17 cellular contexts compared by ENCODE assay signal in the genomic region with DNA sequence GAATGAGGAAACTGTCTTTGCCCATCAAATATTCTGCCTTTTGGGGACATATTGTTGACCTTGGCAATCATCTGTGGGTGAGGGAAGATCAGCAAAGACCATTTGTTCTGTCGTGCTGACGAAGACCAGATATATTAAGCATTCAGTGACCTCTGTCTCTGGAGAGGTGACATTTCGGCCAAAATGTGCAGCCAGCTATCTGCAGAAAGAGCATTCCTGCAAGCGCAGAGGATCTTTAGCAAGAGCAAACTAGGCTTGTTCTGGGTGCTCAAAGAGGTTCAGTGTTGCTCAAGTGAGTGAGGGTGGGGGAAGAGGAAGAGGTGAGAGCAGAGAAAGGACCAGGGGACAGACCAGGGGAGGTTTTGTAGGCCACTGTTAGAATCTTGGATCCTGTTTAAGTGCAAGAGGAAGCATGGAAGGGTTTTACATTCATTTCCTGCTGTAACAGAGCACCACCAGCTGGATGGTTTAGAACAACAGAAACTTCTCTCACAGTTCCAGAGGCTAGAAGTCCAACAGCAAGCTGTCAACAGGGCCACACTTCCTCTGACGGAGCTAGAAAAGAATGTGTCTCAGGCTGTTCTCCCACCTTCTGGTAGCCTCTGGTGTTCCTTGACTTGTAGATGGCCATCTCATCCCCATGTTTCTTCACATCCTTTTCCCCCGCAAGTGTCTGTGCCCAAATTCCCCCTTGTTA. TPM values are rescaled to one million over a fixed set of nuclear protein-coding genes. Genes with fewer than 3 reads are reported as not detected.
DNase-seq lines count a peak whose midpoint lies in the region; ATAC-seq and TF ChIP-seq lines count a peak whose summit lies in the region.
"Had no signal": no experiment of that assay in that cellular context is flagged by ENCODE, and none has a peak within 500 bp of the region (broad histone marks: within the 10 kb centered on the region; RNA-seq: fewer than 3 reads in every experiment).

No MANE protein-coding gene starts in this region.

- H4K20me1 ChIP-seq in PC-3 (ENCODE audit: low read length), result no peaks in the 10 kb centered on the region
- no peaks in the 10 kb centered on the region for H4K20me1 ChIP-seq in osteoblast (ENCODE audit: insufficient read depth, low read length)

- no peak overlapping the region for H3K9ac ChIP-seq in PC-3 (ENCODE audit: low read length)

- no peak for TF ChIP-seq EP300 in gastroesophageal sphincter (IDR thresholded peaks at IDR 0.05)

- H3K79me2 ChIP-seq in PC-3 (ENCODE audit: low read length) (no peaks in the 10 kb centered on the region), osteoblast (ENCODE audit: insufficient read depth, low read length) (no peaks in the 10 kb centered on the region)

- no peak overlapping the region for H3K4me3 ChIP-seq in PC-3 (ENCODE audit: low read length)
- no peak overlapping the region for H3K4me3 ChIP-seq in gastroesophageal sphincter
- H3K4me3 ChIP-seq in osteoblast (ENCODE audit: insufficient read depth, low read length), result no peak overlapping the region
- no peak overlapping the region for H3K4me3 ChIP-seq in effector memory CD4-positive, alpha-beta T cell (ENCODE audit: insufficient read depth, low read depth, low read length, poor library complexity, severe bottlenecking)
- H3K4me3 ChIP-seq: HAP-1 had no signal

- no peak overlapping the region for H3K27ac ChIP-seq in PC-3 (ENCODE audit: low read length)
- peak overlapping the region in 1 of 4 donors; percentile 10 for H3K27ac ChIP-seq in gastroesophageal sphincter
- H3K27ac ChIP-seq in osteoblast (ENCODE audit: low read depth, low read length), result no peak overlapping the region
- no peak overlapping the region for H3K27ac ChIP-seq in effector memory CD4-positive, alpha-beta T cell (ENCODE audit: insufficient read depth, low read length, poor library complexity, severe bottlenecking)

- H3K36me3 ChIP-seq in PC-3 (ENCODE audit: low read depth, low read length), result no peaks in the 10 kb centered on the region
- H3K36me3 ChIP-seq in gastroesophageal sphincter, result no peaks in the 10 kb centered on the region
- H3K36me3 ChIP-seq in osteoblast (ENCODE audit: insufficient read depth, low read length), result no peaks in the 10 kb centered on the region
- no peaks in the 10 kb centered on the region for H3K36me3 ChIP-seq in effector memory CD4-positive, alpha-beta T cell (ENCODE audit: control insufficient read depth, insufficient read depth, low read length)
- H3K36me3 ChIP-seq: HAP-1 had no signal

- intact Hi-C loops in PC-3 (cut with micrococcal nuclease), result no loop called here

- no peak for ATAC-seq in PC-3
- peak; percentile 57 for ATAC-seq in gastroesophageal sphincter
- ATAC-seq: stimulated activated memory B cell treated with anti-CD40 and anti-IgM and Interleukin-4, amounts not matched to agents 10 μg/mL and 1 μg/mL and 100 μg/mL, for 72 hours had no signal

- POLR2A ChIA-PET in PC-3 (lab: Charles Lee; ENCODE audit: unreplicated experiment), result no interaction called here

- H3K9me3 ChIP-seq in PC-3 (ENCODE audit: low read length) (no peaks in the 10 kb centered on the region), gastroesophageal sphincter (no peaks in the 10 kb centered on the region), osteoblast (ENCODE audit: low read depth, low read length) (no peaks in the 10 kb centered on the region)
- H3K9me3 ChIP-seq in effector memory CD4-positive, alpha-beta T cell (ENCODE audit: control insufficient read depth, low read length), result no peaks in the 10 kb centered on the region
- H3K9me3 ChIP-seq: HAP-1 had no signal

- no peak for TF ChIP-seq POLR2A in gastroesophageal sphincter (IDR thresholded peaks at IDR 0.05)

- TF ChIP-seq CTCF in PC-3 (conservative IDR thresholded peaks at IDR 0.05; ENCODE audit: low read depth, low read length) (no peak), gastroesophageal sphincter (IDR thresholded peaks at IDR 0.05) (no peak), osteoblast (IDR thresholded peaks at IDR 0.05; ENCODE audit: extremely low read depth, low read depth, low read length) (peak; percentile 42)

- H3K4me1 ChIP-seq in PC-3 (ENCODE audit: insufficient read depth, low read length) (no peaks in the 10 kb centered on the region), gastroesophageal sphincter (no peaks in the 10 kb centered on the region), osteoblast (ENCODE audit: insufficient read depth, low read length) (peaks cover 3% of the 10 kb centered on the region)
- no peaks in the 10 kb centered on the region for H3K4me1 ChIP-seq in effector memory CD4-positive, alpha-beta T cell (ENCODE audit: control insufficient read depth, insufficient read depth, low read length, poor library complexity, severe bottlenecking)
- H3K4me1 ChIP-seq: HAP-1 had no signal

- no peak overlapping the region for H3K4me2 ChIP-seq in PC-3 (ENCODE audit: low read length)
- H3K4me2 ChIP-seq in osteoblast (ENCODE audit: insufficient read depth, low read length), result no peak overlapping the region

- H3K9me2 ChIP-seq in PC-3 (replicated peaks; ENCODE audit: low read length), result no peaks in the 10 kb centered on the region

- H2AFZ ChIP-seq in PC-3 (ENCODE audit: low read length), result no peak overlapping the region
- H2AFZ ChIP-seq in osteoblast (ENCODE audit: low read length), result peak overlapping the region; percentile 68

- H3F3A ChIP-seq in PC-3 (ENCODE audit: low read length, unreplicated experiment), result no peaks in the 10 kb centered on the region

- 50 to 62% methylated on average over 3 to 4 of the region's 6 CpGs for WGBS in gastroesophageal sphincter (ENCODE audit: low coverage in 1 of 2), 2 donors

- no TSS peak for BruUV-seq in PC-3 (replicated peaks; lab: Mats Ljungman, UMichigan)

- DNase-seq in DMS53 (lab: John Stamatoyannopoulos, UW), result peak; percentile 36
- peak; percentile 6 for DNase-seq in PC-3
- DNase-seq in osteoblast (ENCODE audit: insufficient read length, low spot score, missing footprints), result peak; percentile 69
- DNase-seq in NCI-H2227 treated with DMSO at 0.1 percent for 48 hours (lab: John Stamatoyannopoulos, UW), result no peak
- no peak for DNase-seq in hepatic stellate cell (ENCODE audit: low spot score)
- no peak for DNase-seq in effector memory CD4-positive, alpha-beta T cell
- DNase-seq in NCI-H226, result no peak
- DNase-seq: activated CD4-positive, alpha-beta T cell treated with anti-CD3 and anti-CD28 coated beads, Interleukin-2, amount 50 U/mL, for 48 hours; activated naive CD4-positive, alpha-beta T cell; GF-D8; NCI-H748 treated with DMSO at 0.1 percent for 48 hours; nephron progenitor cell; SW 1271 had no signal

- CTCF ChIA-PET in PC-3 (lab: Charles Lee), result interaction anchor here (0.8 kb wide), 1 partner anchor 40 kb away, joined by 7 read pairs; no protein-coding TSS in a partner anchor

- H3K27me3 ChIP-seq in PC-3 (ENCODE audit: low read length), result peaks cover 26% of the 10 kb centered on the region
- peaks cover 22% of the 10 kb centered on the region for H3K27me3 ChIP-seq in gastroesophageal sphincter
- H3K27me3 ChIP-seq in osteoblast (ENCODE audit: insufficient read depth, low read length), result peaks cover 8% of the 10 kb centered on the region
- H3K27me3 ChIP-seq in effector memory CD4-positive, alpha-beta T cell (replicated peaks; ENCODE audit: control insufficient read depth, insufficient read depth, low read length, poor library complexity, severe bottlenecking), result no peaks in the 10 kb centered on the region

RNA-seq across cellular contexts. Expression of gene C10orf120, which starts 11.2 kb away (rescaled TPM):
- total RNA-seq in PC-3 (2014; rRNA removed), result not detected in 2 replicates
- not detected for total RNA-seq in gastroesophageal sphincter
- total RNA-seq in osteoblast, result not detected in 2 replicates
- total RNA-seq: B cell had no signal

Comparison
In these comparisons a context has a peak if more than half of its experiments do, and no peak if none do; other contexts are left out.
1. DNase-seq: peak in DMS53 (single experiment), PC-3 (single experiment) and osteoblast (single experiment); none in NCI-H2227 treated with DMSO at 0.1 percent for 48 hours (single experiment), hepatic stellate cell (single experiment), effector memory CD4-positive, alpha-beta T cell (0 of 3) and NCI-H226 (single experiment).